18 cellular contexts compared by ENCODE assay signal in genomic region chrX:538311-538710, GRCh38.
A peak's percentile ranks its signal among the peaks of the same experiment; 100 is the strongest.
DNase-seq lines count a peak whose midpoint lies in the region; TF ChIP-seq lines count a peak whose summit lies in the region.
"Had no signal": no experiment of that assay in that cellular context is flagged by ENCODE, and none has a peak within 500 bp of the region (broad histone marks: within the 10 kb centered on the region; RNA-seq: fewer than 3 reads in every experiment).

No MANE protein-coding gene starts in this region.

- DNase-seq in H4 (ENCODE audit: low spot score), result peak; percentile 25
- DNase-seq in M059J (ENCODE audit: low read depth), result peak; percentile 5
- peak; percentile 8 for DNase-seq in SW480 (ENCODE audit: low spot score)
- peak; percentile 78 for DNase-seq in mesenteric fat pad (ENCODE audit: low spot score)
- no peak for DNase-seq in GM20000 (ENCODE audit: low spot score)
- no peak for DNase-seq in activated gamma-delta T cell treated with Interleukin-2 at 50 U/mL for 16 hours
- DNase-seq in NCI-H82 treated with DMSO at 0.1 percent for 48 hours (lab: John Stamatoyannopoulos, UW; ENCODE audit: unreplicated experiment), result no peak
- no peak for DNase-seq in NAMALWA (ENCODE audit: low spot score)
- DNase-seq: BE2C; CD4-positive, alpha-beta T cell; IMR-90; Karpas-422; NCI-H2029; NCI-H2171 treated with DMSO at 0.1 percent for 48 hours; NCI-H446 treated with DMSO at 0.1 percent for 48 hours; NCI-H748 treated with DMSO at 0.1 percent for 48 hours; SJCRH30; SW 1271 had no signal

- TF ChIP-seq CTCF in GM20000 (IDR thresholded peaks at IDR 0.05; ENCODE audit: extremely low read depth, missing control alignments), result no peak

Comparison
In these comparisons a context has a peak if more than half of its experiments do, and no peak if none do; other contexts are left out.
1. DNase-seq: peak in H4 (single experiment), M059J (single experiment), SW480 (single experiment) and mesenteric fat pad (single experiment); none in GM20000 (single experiment), activated gamma-delta T cell treated with Interleukin-2 at 50 U/mL for 16 hours (single experiment), NCI-H82 treated with DMSO at 0.1 percent for 48 hours (single experiment) and NAMALWA (single experiment).